19 cellular contexts compared by ENCODE assay signal in genomic region chr9:98031935-98032334, GRCh38. TPM values are rescaled to one million over a fixed set of nuclear protein-coding genes. Genes with fewer than 3 reads are reported as not detected.
DNase-seq lines count a peak whose midpoint lies in the region; ATAC-seq and TF ChIP-seq lines count a peak whose summit lies in the region.
"Had no signal": no experiment of that assay in that cellular context is flagged by ENCODE, and none has a peak within 500 bp of the region (broad histone marks: within the 10 kb centered on the region; RNA-seq: fewer than 3 reads in every experiment).

No MANE protein-coding gene starts in this region.

- H2BK120ac ChIP-seq in mesendoderm (ENCODE audit: low read depth, low read length), result no peak overlapping the region

- no peak overlapping the region for H4K8ac ChIP-seq in mesendoderm (ENCODE audit: low read depth, low read length)

- no peaks in the 10 kb centered on the region for H3K9me2 ChIP-seq in Karpas-422 (replicated peaks; ENCODE audit: insufficient read depth, low read length)

- no peak overlapping the region for H2BK15ac ChIP-seq in mesendoderm (replicated peaks; ENCODE audit: low read depth)

- no peak overlapping the region for H3K56ac ChIP-seq in mesendoderm (ENCODE audit: low read length)

- H3K9me3 Mint-ChIP-seq in endodermal cell, result no peaks in the 10 kb centered on the region
- H3K9me3 Mint-ChIP-seq: CD8-positive, alpha-beta T cell; neural progenitor cell had no signal

- no peak for ATAC-seq in T-helper 17 cell
- no peak for ATAC-seq in Right ventricle myocardium inferior
- ATAC-seq: CD8-positive, alpha-beta T cell; SK-N-SH treated with all-trans-retinoic acid at 6 μM for 48 hours had no signal

- H4K20me1 ChIP-seq in Karpas-422 (ENCODE audit: insufficient read depth, low read depth, low read length), result no peaks in the 10 kb centered on the region

- peaks cover 20% of the 10 kb centered on the region for H3K27me3 Mint-ChIP-seq in endodermal cell (ENCODE audit: insufficient read depth)
- no peaks in the 10 kb centered on the region for H3K27me3 Mint-ChIP-seq in T-helper 17 cell

- H3K4me1 ChIP-seq in Karpas-422 (ENCODE audit: low read length) (peaks cover 89% of the 10 kb centered on the region), mesendoderm (ENCODE audit: control insufficient read depth, low read depth, low read length) (no peaks in the 10 kb centered on the region), endodermal cell (ENCODE audit: control insufficient read depth, insufficient read depth, low read length) (no peaks in the 10 kb centered on the region)
- H3K4me1 ChIP-seq: neural progenitor cell had no signal

- no peaks in the 10 kb centered on the region for H3K36me3 Mint-ChIP-seq in endodermal cell (ENCODE audit: low read depth)
- peaks cover 2% of the 10 kb centered on the region for H3K36me3 Mint-ChIP-seq in T-helper 17 cell (ENCODE audit: low read depth)
- H3K36me3 Mint-ChIP-seq: CD8-positive, alpha-beta T cell; neural progenitor cell had no signal

- H2AFZ ChIP-seq in Karpas-422 (ENCODE audit: low read length), result no peak overlapping the region
- H2AFZ ChIP-seq: neural progenitor cell had no signal

- H3K4me2 ChIP-seq in Karpas-422 (ENCODE audit: low read depth, low read length, poor library complexity, severe bottlenecking), result peak overlapping the region; percentile 73
- no peak overlapping the region for H3K4me2 ChIP-seq in mesendoderm (ENCODE audit: low read length)
- H3K4me2 ChIP-seq: neural progenitor cell had no signal

- no peak overlapping the region for H2AK5ac ChIP-seq in mesendoderm (ENCODE audit: low read length)

- H3K4ac ChIP-seq in mesendoderm (ENCODE audit: low read depth, low read length), result no peak overlapping the region

- H3K9me3 ChIP-seq in Karpas-422 (ENCODE audit: low read length) (no peaks in the 10 kb centered on the region), endodermal cell (ENCODE audit: control insufficient read depth, low read length) (no peaks in the 10 kb centered on the region), T-helper 17 cell (ENCODE audit: control insufficient read depth, low read length, poor library complexity, severe bottlenecking) (no peaks in the 10 kb centered on the region)

- H3K27ac Mint-ChIP-seq in endodermal cell, result no peak overlapping the region
- no peak overlapping the region for H3K27ac Mint-ChIP-seq in T-helper 17 cell
- H3K27ac Mint-ChIP-seq: CD8-positive, alpha-beta T cell; neural progenitor cell had no signal

- no peak overlapping the region for H3K18ac ChIP-seq in mesendoderm (ENCODE audit: low read length)

- no peaks in the 10 kb centered on the region for H3K4me1 Mint-ChIP-seq in endodermal cell
- peaks cover 11% of the 10 kb centered on the region for H3K4me1 Mint-ChIP-seq in T-helper 17 cell
- H3K4me1 Mint-ChIP-seq: neural progenitor cell had no signal

- H3K79me2 ChIP-seq in Karpas-422 (ENCODE audit: low read length), result no peaks in the 10 kb centered on the region
- H3K79me2 ChIP-seq in mesendoderm (ENCODE audit: control insufficient read depth, insufficient read depth, low read length), result no peaks in the 10 kb centered on the region

- DNase-seq in EH (ENCODE audit: low read depth), result peak; percentile 91
- peak; percentile 73 for DNase-seq in Karpas-422
- peak; percentile 50 for DNase-seq in choroid plexus epithelial cell (ENCODE audit: low read depth)
- peak; percentile 37 for DNase-seq in mesendoderm
- no peak for DNase-seq in endodermal cell
- DNase-seq in T-helper 17 cell, result no peak
- DNase-seq in Right ventricle myocardium inferior (ENCODE audit: missing footprints), result no peak
- DNase-seq in retina, result no peak
- DNase-seq: activated CD4-positive, alpha-beta T cell treated with anti-CD3 and anti-CD28 coated beads, Interleukin-2, amount 50 U/mL, for 4 hours; activated effector memory CD4-positive, alpha-beta T cell treated with anti-CD3 and anti-CD28 coated beads, Interleukin-2, amount 50 U/mL, for 16 hours; CD8-positive, alpha-beta T cell; foreskin melanocyte; hypothalamus; NCI-H1436; NCI-H510A treated with DMSO at 0.1 percent for 48 hours had no signal

- H3K27ac ChIP-seq in Karpas-422 (ENCODE audit: low read length) (peak overlapping the region; percentile 97), mesendoderm (ENCODE audit: low read depth, low read length) (no peak overlapping the region), endodermal cell (ENCODE audit: low read depth, low read length) (no peak overlapping the region)
- H3K27ac ChIP-seq: cardiac muscle cell, HL-60, neural progenitor cell had no signal

- H3K27me3 ChIP-seq in Karpas-422 (ENCODE audit: low read length), result no peaks in the 10 kb centered on the region
- no peaks in the 10 kb centered on the region for H3K27me3 ChIP-seq in mesendoderm (ENCODE audit: insufficient read depth, low read length, poor library complexity)
- no peaks in the 10 kb centered on the region for H3K27me3 ChIP-seq in endodermal cell (ENCODE audit: control insufficient read depth, insufficient read depth, low read length, poor library complexity, severe bottlenecking)
- H3K27me3 ChIP-seq: cardiac muscle cell had no signal

- H3K4me3 Mint-ChIP-seq in endodermal cell, result no peak overlapping the region
- H3K4me3 Mint-ChIP-seq in T-helper 17 cell, result no peak overlapping the region
- H3K4me3 Mint-ChIP-seq: CD8-positive, alpha-beta T cell; neural progenitor cell had no signal

- intact Hi-C loops in Right ventricle myocardium inferior (cut with DNase I), result no loop called here

- H3K23ac ChIP-seq in mesendoderm (ENCODE audit: low read length), result no peak overlapping the region

- no peak overlapping the region for H2BK5ac ChIP-seq in mesendoderm (ENCODE audit: low read length)

- no CpG with 5 or more reads among the region's 1 CpG for WGBS in mesendoderm (ENCODE audit: extremely low coverage, insufficient coverage, low lambda C conversion rate)
- WGBS in endodermal cell (ENCODE audit: insufficient coverage in 1 of 2, insufficient read length in 1 of 2), 2 experiments, result 79 to 100% methylated on average over 1 of the region's 1 CpG

- no peak overlapping the region for H4K5ac ChIP-seq in mesendoderm (ENCODE audit: low read length)

- H3K9ac ChIP-seq in Karpas-422 (ENCODE audit: low read length), result peak overlapping the region; percentile 49
- H3K9ac ChIP-seq in mesendoderm (ENCODE audit: low read length), result no peak overlapping the region
- no peak overlapping the region for H3K9ac ChIP-seq in endodermal cell (ENCODE audit: extremely low read depth, low read length, poor library complexity, severe bottlenecking)
- H3K9ac ChIP-seq: neural progenitor cell had no signal

- H3K4me3 ChIP-seq in Karpas-422 (ENCODE audit: low read length) (peak overlapping the region; percentile 31), choroid plexus epithelial cell (ENCODE audit: low read depth, low read length) (no peak overlapping the region), mesendoderm (ENCODE audit: low read length) (no peak overlapping the region), endodermal cell (ENCODE audit: low read length) (no peak overlapping the region)
- H3K4me3 ChIP-seq: cardiac muscle cell, neural progenitor cell had no signal

- TF ChIP-seq CTCF in choroid plexus epithelial cell (conservative IDR thresholded peaks at IDR 0.05; ENCODE audit: low read depth, low read length) (no peak), endodermal cell (conservative IDR thresholded peaks at IDR 0.05) (no peak)

- H3K79me1 ChIP-seq in mesendoderm (ENCODE audit: low read length), result no peaks in the 10 kb centered on the region

- H3K36me3 ChIP-seq in Karpas-422 (ENCODE audit: insufficient read depth, low read length) (0 out of 2 replicates have a peak, but pooled peaks cover 7% of the 10 kb centered on the region), mesendoderm (ENCODE audit: control insufficient read depth, insufficient read depth, low read length) (no peaks in the 10 kb centered on the region), endodermal cell (ENCODE audit: control insufficient read depth, insufficient read depth, low read length) (no peaks in the 10 kb centered on the region)
- H3K36me3 ChIP-seq: cardiac muscle cell, neural progenitor cell had no signal

RNA-seq across cellular contexts. Expression of gene NANS, which starts 24.6 kb away (rescaled TPM):
- 77.9 and 135 TPM in 2 replicates for total RNA-seq in Karpas-422 (2014; rRNA removed; shearing (Covaris generic); ENCODE audit: low replicate concordance)
- polyA plus RNA-seq in mesendoderm (2013, experiment 1 of 2), result 82.6 TPM
- polyA plus RNA-seq in mesendoderm (2013, experiment 2 of 2), result 83.9 TPM
- total RNA-seq in endodermal cell (10 to 100 TPM; 46.2 to 50.4 TPM), T-helper 17 cell (10 to 100 TPM; 38.1 to 44.9 TPM), Right ventricle myocardium inferior (37.2 TPM)
- 37.3 TPM for polyA plus RNA-seq in endodermal cell (2013, experiment 1 of 2)
- 34.0 TPM for polyA plus RNA-seq in endodermal cell (2013, experiment 2 of 2)

RNA-seq across cellular contexts. Expression of gene ANP32B, which starts 48.8 kb away (rescaled TPM):
- 29.1 and 76.3 TPM in 2 replicates for total RNA-seq in Karpas-422 (2014; rRNA removed; shearing (Covaris generic); ENCODE audit: low replicate concordance)
- polyA plus RNA-seq in mesendoderm (2013, experiment 1 of 2), result 281 TPM
- 283 TPM for polyA plus RNA-seq in mesendoderm (2013, experiment 2 of 2)
- total RNA-seq in endodermal cell (100 to 1,000 TPM; 155 to 191 TPM), T-helper 17 cell (100 to 1,000 TPM; 143 to 158 TPM), Right ventricle myocardium inferior (54.5 TPM)
- 177 TPM for polyA plus RNA-seq in endodermal cell (2013, experiment 1 of 2)
- 173 TPM for polyA plus RNA-seq in endodermal cell (2013, experiment 2 of 2)

Comparison
In these comparisons a context has a peak if more than half of its experiments do, and no peak if none do; other contexts are left out.
1. DNase-seq: peak in EH (single experiment), Karpas-422 (single experiment), choroid plexus epithelial cell (single experiment) and mesendoderm (single experiment); none in endodermal cell (single experiment), T-helper 17 cell (0 of 3), Right ventricle myocardium inferior (single experiment) and retina (single experiment).